In the genomic region with DNA sequence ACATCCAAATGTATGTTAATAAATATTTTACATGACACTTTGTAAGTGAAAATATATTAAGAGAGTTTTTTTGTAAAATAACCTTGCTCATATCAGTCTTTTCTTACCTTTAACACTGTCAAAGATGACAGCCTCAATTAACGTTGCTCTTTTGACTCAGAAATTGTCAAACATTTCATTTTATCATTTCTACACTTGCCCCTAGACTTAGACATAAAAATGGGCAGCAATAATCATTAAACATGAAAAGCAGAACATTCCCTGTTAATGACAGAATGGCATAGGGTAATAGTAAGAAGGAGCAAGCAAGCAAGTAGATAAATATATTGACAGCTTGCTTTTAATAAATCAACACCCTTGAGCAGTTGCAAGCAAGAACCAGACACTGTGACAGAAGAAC, we compare ENCODE assay signal across 16 cellular contexts.
"Had no signal": no experiment of that assay in that cellular context is flagged by ENCODE, and none has a peak within 500 bp of the region (broad histone marks: within the 10 kb centered on the region; RNA-seq: fewer than 3 reads in every experiment).

No MANE protein-coding gene starts in this region.

- H3K4me3 ChIP-seq: SJSA1, SK-N-MC had no signal

- H3K9me3 ChIP-seq: SJSA1 had no signal

- H3K27ac ChIP-seq: KMS-11, SJSA1, SK-N-MC had no signal

- DNase-seq: IMR-90, MV-4-11, NCI-H1048, NCI-H1105, NCI-H1417, NCI-H1436 treated with DMSO at 0.1 percent for 48 hours, NCI-H187, NCI-H2081 treated with DMSO at 0.1 percent for 48 hours, NCI-H2227 treated with DMSO at 0.1 percent for 48 hours, NCI-H510A, Right ventricle myocardium superior, RPMI8226, SIG-M5 had no signal

- H3K27me3 ChIP-seq: SJSA1 had no signal

- H3K36me3 ChIP-seq: SJSA1 had no signal
